20 cellular contexts compared by ENCODE assay signal in the genomic region with DNA sequence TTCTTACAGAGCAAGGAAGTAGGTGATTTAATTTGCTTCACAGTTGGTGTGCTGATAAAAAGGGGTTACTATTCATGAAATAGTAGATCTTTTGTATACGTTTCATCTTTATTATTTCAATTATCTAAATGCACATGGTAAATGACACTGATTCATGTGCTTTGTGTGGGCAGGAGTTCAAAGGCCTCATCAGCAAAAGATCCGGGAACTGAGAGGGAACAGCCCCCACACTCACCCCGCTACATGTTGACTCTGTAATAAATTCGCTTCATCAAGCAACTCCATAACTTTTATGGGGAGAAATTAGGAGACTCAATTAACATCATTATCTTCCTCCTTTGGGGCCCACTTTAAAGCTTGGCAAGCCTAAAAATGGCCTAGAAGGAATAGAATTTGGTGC.
"Had no signal": no experiment of that assay in that cellular context is flagged by ENCODE, and none has a peak within 500 bp of the region (broad histone marks: within the 10 kb centered on the region; RNA-seq: fewer than 3 reads in every experiment).

No MANE protein-coding gene starts in this region.

- H3K27me3 Mint-ChIP-seq: IgD-negative memory B cell, T-cell had no signal

- H3K9me3 Mint-ChIP-seq: IgD-negative memory B cell, T-cell had no signal

- H3K27ac Mint-ChIP-seq: IgD-negative memory B cell, T-cell had no signal

- DNase-seq: MV-4-11, NCI-H1048, NCI-H146, NCI-H1694 treated with DMSO at 0.1 percent for 48 hours, NCI-H1930, NCI-H2081, NCI-H2107, NCI-H2227 treated with DMSO at 0.1 percent for 48 hours, NCI-H524, NCI-H526 treated with DMSO at 0.1 percent for 48 hours, NCI-H774, Right ventricle myocardium superior, RPMI8226, SIG-M5, T-cell had no signal

- H3K4me1 Mint-ChIP-seq: T-cell had no signal

- H3K27ac ChIP-seq: HL-60, KMS-11, SJSA1, SK-N-MC had no signal

- H3K4me3 Mint-ChIP-seq: IgD-negative memory B cell, T-cell had no signal
